ENCODE assay signal across 19 cellular contexts in genomic region chr2:237896941-237897340, GRCh38. TPM values are rescaled to one million over a fixed set of nuclear protein-coding genes. Genes with fewer than 3 reads are reported as not detected.
DNase-seq lines count a peak whose midpoint lies in the region; ATAC-seq and TF ChIP-seq lines count a peak whose summit lies in the region.
"Had no signal": no experiment of that assay in that cellular context is flagged by ENCODE, and none has a peak within 500 bp of the region (broad histone marks: within the 10 kb centered on the region; RNA-seq: fewer than 3 reads in every experiment).

No MANE protein-coding gene starts in this region.

- no peak overlapping the region for H3K27ac ChIP-seq in breast epithelium
- H3K27ac ChIP-seq in mammary epithelial cell (ENCODE audit: insufficient read depth, low read depth, low read length) = no peak overlapping the region
- peak overlapping the region; percentile 94 to 99 for H3K27ac ChIP-seq in tibial artery
- no peak overlapping the region for H3K27ac ChIP-seq in GM23248

- no peak overlapping the region for H3K4me3 Mint-ChIP-seq in MCF 10A (ENCODE audit: unreplicated experiment)
- no peak overlapping the region for H3K4me3 Mint-ChIP-seq in natural killer cell

- no peaks in the 10 kb centered on the region for H3K79me2 ChIP-seq in mammary epithelial cell (ENCODE audit: insufficient read depth, low read length)
- H3K79me2 ChIP-seq in GM23248 (ENCODE audit: insufficient read depth) = no peaks in the 10 kb centered on the region

- no peak for ATAC-seq in natural killer cell
- ATAC-seq: K562, left colon had no signal

- H3F3A ChIP-seq in GM23248 (ENCODE audit: insufficient read depth) = no peaks in the 10 kb centered on the region

- intact Hi-C loops in MCF 10A (cut with micrococcal nuclease) (no loop called here), breast epithelium (cut with DNase I; ENCODE audit: low total_unique reads) (no loop called here), mammary epithelial cell (cut with micrococcal nuclease) (loop anchor here (2.0 kb wide), 1 partner anchor 22 kb away; no protein-coding TSS in a partner anchor), natural killer cell (cut with micrococcal nuclease) (no loop called here), tibial artery (cut with DNase I; ENCODE audit: low total_unique reads) (loop anchor here (5.0 to 10.0 kb wide), 2 partner anchors 35 to 192 kb away; no protein-coding TSS in a partner anchor)

- H3K9me3 ChIP-seq in breast epithelium (no peaks in the 10 kb centered on the region), mammary epithelial cell (replicated peaks; ENCODE audit: insufficient read depth, low read length) (no peaks in the 10 kb centered on the region), tibial artery (no peaks in the 10 kb centered on the region), GM23248 (ENCODE audit: low read depth) (no peaks in the 10 kb centered on the region)
- H3K9me3 ChIP-seq: thyroid gland had no signal

- H3K9ac ChIP-seq in mammary epithelial cell (ENCODE audit: insufficient read depth, low read length) = no peak overlapping the region
- H3K9ac ChIP-seq in GM23248 = no peak overlapping the region

- dilution Hi-C loops in mammary epithelial cell (cut with HindIII; ENCODE audit: low sequenced_read_pairs) = no loop called here

- TF ChIP-seq POLR2A in breast epithelium (IDR thresholded peaks at IDR 0.05) = no peak

- no peak for DNase-seq in MCF 10A (ENCODE audit: unreplicated experiment)
- DNase-seq in breast epithelium (ENCODE audit: low spot score in 2 of 2) = no peak
- DNase-seq in mammary epithelial cell = no peak
- no peak for DNase-seq in natural killer cell
- DNase-seq in tibial artery = peak in 1 of 2 donors; percentile 64
- no peak for DNase-seq in GM23248
- no peak for DNase-seq in kidney tubule cell (ENCODE audit: low spot score)
- DNase-seq in effector CD4-positive, alpha-beta T cell = no peak
- DNase-seq: activated naive CD4-positive, alpha-beta T cell; central memory CD4-positive, alpha-beta T cell; COR-L47; left colon; NCI-H1105; NCI-H2227 treated with DMSO at 0.1 percent for 48 hours; NK-92 treated with Interleukin-12 subunit alpha and Interleukin-12 subunit beta, amount 100 ng/mL, for 24 hours; stimulated activated CD4-positive, alpha-beta T cell treated with anti-CD3 and anti-CD28 coated beads, Interleukin-2, amount 100 ng/mL, for 24 hours; thyroid gland had no signal

- H3K27ac Mint-ChIP-seq in MCF 10A (ENCODE audit: low read depth, unreplicated experiment) (peak overlapping the region; percentile 92), natural killer cell (peak overlapping the region; percentile 89 to 98)

- H3K27me3 Mint-ChIP-seq in MCF 10A (ENCODE audit: insufficient read depth, unreplicated experiment) (no peaks in the 10 kb centered on the region), natural killer cell (ENCODE audit: low read depth in 2 of 2) (no peaks in the 10 kb centered on the region)

- H3K36me3 Mint-ChIP-seq in MCF 10A (ENCODE audit: insufficient read depth, unreplicated experiment) = no peaks in the 10 kb centered on the region
- H3K36me3 Mint-ChIP-seq in natural killer cell = no peaks in the 10 kb centered on the region

- peak overlapping the region; percentile 91 for H2AFZ ChIP-seq in mammary epithelial cell (ENCODE audit: low read depth, low read length)
- no peak overlapping the region for H2AFZ ChIP-seq in GM23248

- H3K4me1 Mint-ChIP-seq in MCF 10A (ENCODE audit: insufficient read depth, unreplicated experiment) (peaks cover 27% of the 10 kb centered on the region), natural killer cell (peaks cover 61 to 64% of the 10 kb centered on the region in 2 donors)

- H3K4me3 ChIP-seq in breast epithelium = no peak overlapping the region
- H3K4me3 ChIP-seq in mammary epithelial cell (replicated peaks in 1 of 3; ENCODE audit: insufficient read depth in 1 of 3, low read depth in 2 of 3, low read length in 3 of 3) = no peak overlapping the region
- no peak overlapping the region for H3K4me3 ChIP-seq in tibial artery
- H3K4me3 ChIP-seq in GM23248 = no peak overlapping the region
- H3K4me3 ChIP-seq: K562, thyroid gland had no signal

- H3K27me3 ChIP-seq in breast epithelium = no peaks in the 10 kb centered on the region
- no peaks in the 10 kb centered on the region for H3K27me3 ChIP-seq in mammary epithelial cell (ENCODE audit: insufficient read depth, low read length)
- no peaks in the 10 kb centered on the region for H3K27me3 ChIP-seq in tibial artery
- H3K27me3 ChIP-seq in GM23248 (replicated peaks; ENCODE audit: insufficient read depth) = no peaks in the 10 kb centered on the region
- H3K27me3 ChIP-seq: thyroid gland had no signal

- no peak for TF ChIP-seq CTCF in MCF 10A (IDR thresholded peaks at IDR 0.05; ENCODE audit: unreplicated experiment)
- no peak for TF ChIP-seq CTCF in breast epithelium (IDR thresholded peaks at IDR 0.05)
- TF ChIP-seq CTCF in mammary epithelial cell (conservative IDR thresholded peaks at IDR 0.05 in 1 of 2, IDR thresholded peaks at IDR 0.05 in 1 of 2; ENCODE audit: extremely low read depth in 1 of 2, insufficient read depth in 1 of 2, low read depth in 1 of 2, low read length in 2 of 2) = no peak
- no peak for TF ChIP-seq CTCF in natural killer cell (IDR thresholded peaks at IDR 0.05)
- no peak for TF ChIP-seq CTCF in tibial artery (IDR thresholded peaks at IDR 0.05)

- H3K4me2 ChIP-seq in mammary epithelial cell (ENCODE audit: insufficient read depth, low read depth, low read length) (no peak overlapping the region), GM23248 (ENCODE audit: unreplicated experiment) (no peak overlapping the region)

- H3K9me3 Mint-ChIP-seq in MCF 10A (ENCODE audit: unreplicated experiment) (no peaks in the 10 kb centered on the region), natural killer cell (peaks cover 0 to 3% of the 10 kb centered on the region in 2 donors)

- H3K9me2 ChIP-seq in GM23248 (ENCODE audit: insufficient read depth) = no peaks in the 10 kb centered on the region

- H3K4me1 ChIP-seq in breast epithelium (peaks cover 0 to 6% of the 10 kb centered on the region in 2 donors), mammary epithelial cell (ENCODE audit: insufficient read depth, low read length) (peaks cover 35% of the 10 kb centered on the region), tibial artery (peaks cover 0 to 97% (median 68%) of the 10 kb centered on the region in 4 donors), GM23248 (ENCODE audit: insufficient read depth) (0 out of 2 replicates have a peak, but pooled peaks cover 4% of the 10 kb centered on the region)

- BruUV-seq in MCF 10A (replicated peaks; lab: Mats Ljungman, UMichigan) (no TSS peak), mammary epithelial cell (replicated peaks; lab: Mats Ljungman, UMichigan) (no TSS peak)

- H4K20me1 ChIP-seq in mammary epithelial cell (ENCODE audit: insufficient read depth, low read length) (no peaks in the 10 kb centered on the region), GM23248 (ENCODE audit: insufficient read depth) (no peaks in the 10 kb centered on the region)

- CTCF ChIA-PET in MCF 10A (lab: Yijun Ruan, JAX) = interaction anchor here (0.6 kb wide), 1 partner anchor 113 kb away, joined by 3 read pairs; no protein-coding TSS in a partner anchor
- CTCF ChIA-PET in mammary epithelial cell (lab: Charles Lee; ENCODE audit: low non-redundant PET) = interaction anchor here (0.7 kb wide), 1 partner anchor 340 kb away, joined by 6 read pairs; no protein-coding TSS in a partner anchor

- POLR2A ChIA-PET in MCF 10A (lab: Yijun Ruan, JAX) = interaction anchor here (1.1 to 4.7 kb wide), 5 partner anchors 18 to 68 kb away, joined by 5 to 53 read pairs (median 5); no protein-coding TSS in a partner anchor

- WGBS in mammary epithelial cell (ENCODE audit: low coverage, missing lambda C conversion rate) = 89% methylated on average over 9 of the region's 9 CpGs
- WGBS in GM23248 (ENCODE audit: low coverage in 1 of 2, low lambda C conversion rate in 2 of 2, missing lambda C conversion rate in 2 of 2), 2 experiments = 86 to 88% methylated on average over 9 of the region's 9 CpGs

- in situ Hi-C loops in mammary epithelial cell (cut with MboI; ENCODE audit: low sequenced_read_pairs in 2 of 2) (no loop called here), GM23248 (cut with MboI) (no loop called here)

- H3K36me3 ChIP-seq in breast epithelium (no peaks in the 10 kb centered on the region), mammary epithelial cell (ENCODE audit: insufficient read depth, low read length) (no peaks in the 10 kb centered on the region), tibial artery (no peaks in the 10 kb centered on the region), GM23248 (ENCODE audit: low read depth) (no peaks in the 10 kb centered on the region)
- H3K36me3 ChIP-seq: thyroid gland had no signal

RNA-seq across cellular contexts. Expression of gene RAMP1, which starts 37.5 kb away (rescaled TPM):
- total RNA-seq in MCF 10A (2022) (4.3 and 11.2 TPM in 2 replicates), breast epithelium (10 to 100 TPM in 1 of 3 donors, 1 to 10 TPM in 1, not detected in 1; 8.2 to 25.9 TPM), mammary epithelial cell (1 to 10 TPM in 1 of 2 donors, not detected in 1; 3.7 TPM), natural killer cell (10 to 100 TPM in 1 of 3 donors, 1 to 10 TPM in 2; 3.9 to 11.0 (median 4.9) TPM)
- polyA plus RNA-seq in mammary epithelial cell (2.6 TPM), GM23248 (2016; fragmentation: Nextera tagmentation; extraction: Ambion mirVana) (11.1 and 11.8 TPM in 2 replicates)
- polyA minus RNA-seq in mammary epithelial cell = not detected
- 4.1 and 4.8 TPM in 2 replicates for total RNA-seq in GM23248 (2014; rRNA removed; shearing (Covaris generic))
- total RNA-seq: pulmonary artery endothelial cell had no signal

Comparison
In these comparisons a context has a peak if more than half of its experiments do, and no peak if none do; other contexts are left out.
1. intact Hi-C loops: an anchor here in mammary epithelial cell (2.0 kb wide) and tibial artery (5.0 to 10.0 kb wide); none called in MCF 10A, breast epithelium and natural killer cell.
2. H3K27ac ChIP-seq: peak in tibial artery (2 of 2); none in breast epithelium (0 of 2), mammary epithelial cell (single experiment) and GM23248 (single experiment).